Comparison of ENCODE assay signal across 2 cellular contexts in the genomic region with DNA sequence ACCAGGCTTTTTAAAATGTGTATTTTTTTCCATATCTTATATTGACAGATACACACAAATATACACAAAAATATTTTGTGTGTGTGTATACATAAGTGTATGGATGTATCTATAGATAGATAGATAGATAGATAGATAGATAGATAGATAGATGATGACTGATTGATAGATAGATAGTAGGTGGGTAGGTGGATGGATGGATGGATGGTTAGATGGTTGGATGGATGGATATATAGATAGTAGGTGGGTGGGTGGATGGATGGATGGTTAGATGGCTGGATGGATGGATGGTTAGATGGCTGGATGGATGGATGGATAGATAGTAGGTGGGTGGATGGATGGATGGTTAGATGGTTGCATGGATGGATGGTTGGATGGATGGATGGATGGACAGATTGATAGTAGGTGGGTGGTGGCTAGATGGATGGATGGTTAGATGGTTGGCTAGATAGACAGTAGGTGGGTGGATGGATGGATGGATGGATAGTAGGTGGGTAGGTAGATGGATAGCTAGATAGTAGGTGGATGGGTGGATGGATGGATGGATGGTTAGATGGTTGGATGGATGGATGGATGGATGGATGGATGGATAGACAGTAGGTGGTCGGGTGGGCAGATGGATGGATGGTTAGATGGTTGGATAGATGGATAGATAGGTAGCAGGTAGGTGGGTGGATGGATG.
TF ChIP-seq lines count a peak whose summit lies in the region.

No MANE protein-coding gene starts in this region.

TF ChIP-seq in HCT116, 20 proteins besides CTCF, POLR2A, EP300 and RAD21 (continued from another document):
- TF ChIP-seq, protein P1, sequence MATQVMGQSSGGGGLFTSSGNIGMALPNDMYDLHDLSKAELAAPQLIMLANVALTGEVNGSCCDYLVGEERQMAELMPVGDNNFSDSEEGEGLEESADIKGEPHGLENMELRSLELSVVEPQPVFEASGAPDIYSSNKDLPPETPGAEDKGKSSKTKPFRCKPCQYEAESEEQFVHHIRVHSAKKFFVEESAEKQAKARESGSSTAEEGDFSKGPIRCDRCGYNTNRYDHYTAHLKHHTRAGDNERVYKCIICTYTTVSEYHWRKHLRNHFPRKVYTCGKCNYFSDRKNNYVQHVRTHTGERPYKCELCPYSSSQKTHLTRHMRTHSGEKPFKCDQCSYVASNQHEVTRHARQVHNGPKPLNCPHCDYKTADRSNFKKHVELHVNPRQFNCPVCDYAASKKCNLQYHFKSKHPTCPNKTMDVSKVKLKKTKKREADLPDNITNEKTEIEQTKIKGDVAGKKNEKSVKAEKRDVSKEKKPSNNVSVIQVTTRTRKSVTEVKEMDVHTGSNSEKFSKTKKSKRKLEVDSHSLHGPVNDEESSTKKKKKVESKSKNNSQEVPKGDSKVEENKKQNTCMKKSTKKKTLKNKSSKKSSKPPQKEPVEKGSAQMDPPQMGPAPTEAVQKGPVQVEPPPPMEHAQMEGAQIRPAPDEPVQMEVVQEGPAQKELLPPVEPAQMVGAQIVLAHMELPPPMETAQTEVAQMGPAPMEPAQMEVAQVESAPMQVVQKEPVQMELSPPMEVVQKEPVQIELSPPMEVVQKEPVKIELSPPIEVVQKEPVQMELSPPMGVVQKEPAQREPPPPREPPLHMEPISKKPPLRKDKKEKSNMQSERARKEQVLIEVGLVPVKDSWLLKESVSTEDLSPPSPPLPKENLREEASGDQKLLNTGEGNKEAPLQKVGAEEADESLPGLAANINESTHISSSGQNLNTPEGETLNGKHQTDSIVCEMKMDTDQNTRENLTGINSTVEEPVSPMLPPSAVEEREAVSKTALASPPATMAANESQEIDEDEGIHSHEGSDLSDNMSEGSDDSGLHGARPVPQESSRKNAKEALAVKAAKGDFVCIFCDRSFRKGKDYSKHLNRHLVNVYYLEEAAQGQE (IDR thresholded peaks at IDR 0.05; ENCODE audit: low read depth) = no peak
- TF ChIP-seq, protein P2, sequence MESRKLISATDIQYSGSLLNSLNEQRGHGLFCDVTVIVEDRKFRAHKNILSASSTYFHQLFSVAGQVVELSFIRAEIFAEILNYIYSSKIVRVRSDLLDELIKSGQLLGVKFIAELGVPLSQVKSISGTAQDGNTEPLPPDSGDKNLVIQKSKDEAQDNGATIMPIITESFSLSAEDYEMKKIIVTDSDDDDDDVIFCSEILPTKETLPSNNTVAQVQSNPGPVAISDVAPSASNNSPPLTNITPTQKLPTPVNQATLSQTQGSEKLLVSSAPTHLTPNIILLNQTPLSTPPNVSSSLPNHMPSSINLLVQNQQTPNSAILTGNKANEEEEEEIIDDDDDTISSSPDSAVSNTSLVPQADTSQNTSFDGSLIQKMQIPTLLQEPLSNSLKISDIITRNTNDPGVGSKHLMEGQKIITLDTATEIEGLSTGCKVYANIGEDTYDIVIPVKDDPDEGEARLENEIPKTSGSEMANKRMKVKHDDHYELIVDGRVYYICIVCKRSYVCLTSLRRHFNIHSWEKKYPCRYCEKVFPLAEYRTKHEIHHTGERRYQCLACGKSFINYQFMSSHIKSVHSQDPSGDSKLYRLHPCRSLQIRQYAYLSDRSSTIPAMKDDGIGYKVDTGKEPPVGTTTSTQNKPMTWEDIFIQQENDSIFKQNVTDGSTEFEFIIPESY (IDR thresholded peaks at IDR 0.05; ENCODE audit: extremely low read depth, insufficient replicate concordance, low read length) = no peak
- TF ChIP-seq SP1 (IDR thresholded peaks at IDR 0.05; ENCODE audit: low read depth) (no peak), EZH2phosphoT487 (IDR thresholded peaks at IDR 0.05; ENCODE audit: borderline replicate concordance) (no peak), SRF (IDR thresholded peaks at IDR 0.05; ENCODE audit: low read depth) (no peak), ELF1 (IDR thresholded peaks at IDR 0.05; ENCODE audit: borderline replicate concordance, low read depth) (no peak), CEBPB (IDR thresholded peaks at IDR 0.05; ENCODE audit: low read depth) (no peak), ZFX (IDR thresholded peaks at IDR 0.05) (no peak), FOSL1 (IDR thresholded peaks at IDR 0.05; ENCODE audit: low read depth) (no peak), CBX3 (IDR thresholded peaks at IDR 0.05; ENCODE audit: low read depth) (no peak), POLR2AphosphoS5 (IDR thresholded peaks at IDR 0.05; ENCODE audit: low read depth, low read length) (no peak), EGR1 (IDR thresholded peaks at IDR 0.05; ENCODE audit: low read depth) (no peak), TCF7L2 (IDR thresholded peaks at IDR 0.05; ENCODE audit: borderline replicate concordance, extremely low read depth, insufficient read depth, insufficient read length) (no peak)
- TF ChIP-seq, protein P3, sequence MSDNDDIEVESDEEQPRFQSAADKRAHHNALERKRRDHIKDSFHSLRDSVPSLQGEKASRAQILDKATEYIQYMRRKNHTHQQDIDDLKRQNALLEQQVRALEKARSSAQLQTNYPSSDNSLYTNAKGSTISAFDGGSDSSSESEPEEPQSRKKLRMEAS (IDR thresholded peaks at IDR 0.05) = no peak
TF ChIP-seq in HCT116: peak in this region for 0.

TF ChIP-seq in K562, 482 proteins besides CTCF, POLR2A, EP300 and RAD21 (continued from another document):
- TF ChIP-seq ELF4 (CRISPR knock-in tag; IDR thresholded peaks at IDR 0.05) (0 out of 2 replicates have a peak, but pooled peaks have one; percentile 32), RBM25 (IDR thresholded peaks at IDR 0.05; ENCODE audit: low read depth, low read length, severe bottlenecking) (no peak), TBL1XR1 (IDR thresholded peaks at IDR 0.05; ENCODE audit: low read length in 2 of 2) (no peak), ERF (CRISPR knock-in tag; IDR thresholded peaks at IDR 0.05) (no peak), HDAC1 (IDR thresholded peaks at IDR 0.05) (peak in 1 of 2 experiments; percentile 44; a peak in 1 of 4 replicates), OTX1 (CRISPR knock-in tag; IDR thresholded peaks at IDR 0.05) (0 out of 2 replicates have a peak, but pooled peaks have one; percentile 13), CREBBP (IDR thresholded peaks at IDR 0.05; ENCODE audit: low read depth, low read length) (peak; percentile 91), GATAD2A (IDR thresholded peaks at IDR 0.05) (0 out of 2 replicates have a peak, but pooled peaks have one; percentile 58), POLR3G (IDR thresholded peaks at IDR 0.05; ENCODE audit: extremely low read depth, insufficient read length, insufficient replicate concordance) (no peak), ZFP1 (CRISPR knock-in tag; IDR thresholded peaks at IDR 0.05) (no peak), EHMT2 (IDR thresholded peaks at IDR 0.05) (peak; percentile 56), DACH1 (IDR thresholded peaks at IDR 0.05; ENCODE audit: partially characterized antibody) (peak; percentile 93), SAP30 (IDR thresholded peaks at IDR 0.05; ENCODE audit: borderline replicate concordance, insufficient read depth, low read depth, low read length, poor library complexity, severe bottlenecking) (no peak), HDGF (IDR thresholded peaks at IDR 0.05) (0 out of 2 replicates have a peak, but pooled peaks have one; percentile 44), ARNT (IDR thresholded peaks at IDR 0.05) (no peak), TAF15 (IDR thresholded peaks at IDR 0.05; ENCODE audit: low read depth, low read length) (no peak)
- TF ChIP-seq, protein P4, sequence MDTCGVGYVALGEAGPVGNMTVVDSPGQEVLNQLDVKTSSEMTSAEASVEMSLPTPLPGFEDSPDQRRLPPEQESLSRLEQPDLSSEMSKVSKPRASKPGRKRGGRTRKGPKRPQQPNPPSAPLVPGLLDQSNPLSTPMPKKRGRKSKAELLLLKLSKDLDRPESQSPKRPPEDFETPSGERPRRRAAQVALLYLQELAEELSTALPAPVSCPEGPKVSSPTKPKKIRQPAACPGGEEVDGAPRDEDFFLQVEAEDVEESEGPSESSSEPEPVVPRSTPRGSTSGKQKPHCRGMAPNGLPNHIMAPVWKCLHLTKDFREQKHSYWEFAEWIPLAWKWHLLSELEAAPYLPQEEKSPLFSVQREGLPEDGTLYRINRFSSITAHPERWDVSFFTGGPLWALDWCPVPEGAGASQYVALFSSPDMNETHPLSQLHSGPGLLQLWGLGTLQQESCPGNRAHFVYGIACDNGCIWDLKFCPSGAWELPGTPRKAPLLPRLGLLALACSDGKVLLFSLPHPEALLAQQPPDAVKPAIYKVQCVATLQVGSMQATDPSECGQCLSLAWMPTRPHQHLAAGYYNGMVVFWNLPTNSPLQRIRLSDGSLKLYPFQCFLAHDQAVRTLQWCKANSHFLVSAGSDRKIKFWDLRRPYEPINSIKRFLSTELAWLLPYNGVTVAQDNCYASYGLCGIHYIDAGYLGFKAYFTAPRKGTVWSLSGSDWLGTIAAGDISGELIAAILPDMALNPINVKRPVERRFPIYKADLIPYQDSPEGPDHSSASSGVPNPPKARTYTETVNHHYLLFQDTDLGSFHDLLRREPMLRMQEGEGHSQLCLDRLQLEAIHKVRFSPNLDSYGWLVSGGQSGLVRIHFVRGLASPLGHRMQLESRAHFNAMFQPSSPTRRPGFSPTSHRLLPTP (IDR thresholded peaks at IDR 0.05; ENCODE audit: borderline replicate concordance, extremely low read depth, insufficient read length) = no peak
- TF ChIP-seq, protein P5, sequence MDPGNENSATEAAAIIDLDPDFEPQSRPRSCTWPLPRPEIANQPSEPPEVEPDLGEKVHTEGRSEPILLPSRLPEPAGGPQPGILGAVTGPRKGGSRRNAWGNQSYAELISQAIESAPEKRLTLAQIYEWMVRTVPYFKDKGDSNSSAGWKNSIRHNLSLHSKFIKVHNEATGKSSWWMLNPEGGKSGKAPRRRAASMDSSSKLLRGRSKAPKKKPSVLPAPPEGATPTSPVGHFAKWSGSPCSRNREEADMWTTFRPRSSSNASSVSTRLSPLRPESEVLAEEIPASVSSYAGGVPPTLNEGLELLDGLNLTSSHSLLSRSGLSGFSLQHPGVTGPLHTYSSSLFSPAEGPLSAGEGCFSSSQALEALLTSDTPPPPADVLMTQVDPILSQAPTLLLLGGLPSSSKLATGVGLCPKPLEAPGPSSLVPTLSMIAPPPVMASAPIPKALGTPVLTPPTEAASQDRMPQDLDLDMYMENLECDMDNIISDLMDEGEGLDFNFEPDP (CRISPR knock-in tag; IDR thresholded peaks at IDR 0.05) = no peak
- TF ChIP-seq, protein P6, sequence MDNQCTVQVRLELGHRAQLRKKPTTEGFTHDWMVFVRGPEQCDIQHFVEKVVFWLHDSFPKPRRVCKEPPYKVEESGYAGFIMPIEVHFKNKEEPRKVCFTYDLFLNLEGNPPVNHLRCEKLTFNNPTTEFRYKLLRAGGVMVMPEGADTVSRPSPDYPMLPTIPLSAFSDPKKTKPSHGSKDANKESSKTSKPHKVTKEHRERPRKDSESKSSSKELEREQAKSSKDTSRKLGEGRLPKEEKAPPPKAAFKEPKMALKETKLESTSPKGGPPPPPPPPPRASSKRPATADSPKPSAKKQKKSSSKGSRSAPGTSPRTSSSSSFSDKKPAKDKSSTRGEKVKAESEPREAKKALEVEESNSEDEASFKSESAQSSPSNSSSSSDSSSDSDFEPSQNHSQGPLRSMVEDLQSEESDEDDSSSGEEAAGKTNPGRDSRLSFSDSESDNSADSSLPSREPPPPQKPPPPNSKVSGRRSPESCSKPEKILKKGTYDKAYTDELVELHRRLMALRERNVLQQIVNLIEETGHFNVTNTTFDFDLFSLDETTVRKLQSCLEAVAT (IDR thresholded peaks at IDR 0.05) = 0 out of 4 replicates have a peak, but pooled peaks of 1 of the 2 experiments have one; percentile 49
- TF ChIP-seq, protein P7, sequence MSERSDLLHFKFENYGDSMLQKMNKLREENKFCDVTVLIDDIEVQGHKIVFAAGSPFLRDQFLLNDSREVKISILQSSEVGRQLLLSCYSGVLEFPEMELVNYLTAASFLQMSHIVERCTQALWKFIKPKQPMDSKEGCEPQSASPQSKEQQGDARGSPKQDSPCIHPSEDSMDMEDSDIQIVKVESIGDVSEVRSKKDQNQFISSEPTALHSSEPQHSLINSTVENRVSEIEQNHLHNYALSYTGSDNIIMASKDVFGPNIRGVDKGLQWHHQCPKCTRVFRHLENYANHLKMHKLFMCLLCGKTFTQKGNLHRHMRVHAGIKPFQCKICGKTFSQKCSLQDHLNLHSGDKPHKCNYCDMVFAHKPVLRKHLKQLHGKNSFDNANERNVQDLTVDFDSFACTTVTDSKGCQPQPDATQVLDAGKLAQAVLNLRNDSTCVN (CRISPR knock-in tag; IDR thresholded peaks at IDR 0.05) = peak; percentile 58; the same call in 1 of the 2 replicates
- TF ChIP-seq, protein P8, sequence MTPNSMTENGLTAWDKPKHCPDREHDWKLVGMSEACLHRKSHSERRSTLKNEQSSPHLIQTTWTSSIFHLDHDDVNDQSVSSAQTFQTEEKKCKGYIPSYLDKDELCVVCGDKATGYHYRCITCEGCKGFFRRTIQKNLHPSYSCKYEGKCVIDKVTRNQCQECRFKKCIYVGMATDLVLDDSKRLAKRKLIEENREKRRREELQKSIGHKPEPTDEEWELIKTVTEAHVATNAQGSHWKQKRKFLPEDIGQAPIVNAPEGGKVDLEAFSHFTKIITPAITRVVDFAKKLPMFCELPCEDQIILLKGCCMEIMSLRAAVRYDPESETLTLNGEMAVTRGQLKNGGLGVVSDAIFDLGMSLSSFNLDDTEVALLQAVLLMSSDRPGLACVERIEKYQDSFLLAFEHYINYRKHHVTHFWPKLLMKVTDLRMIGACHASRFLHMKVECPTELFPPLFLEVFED (CRISPR knock-in tag; conservative IDR thresholded peaks at IDR 0.05) = no peak
TF ChIP-seq in K562: peak in this region for 13.
